11 cellular contexts compared by ENCODE assay signal in genomic region chrX:70359458-70359857, GRCh38.
"Had no signal": no experiment of that assay in that cellular context is flagged by ENCODE, and none has a peak within 500 bp of the region (broad histone marks: within the 10 kb centered on the region; RNA-seq: fewer than 3 reads in every experiment).

No MANE protein-coding gene starts in this region.

- H3K4me2 ChIP-seq: GM23338 had no signal

- H3K9ac ChIP-seq: GM23248 had no signal

- DNase-seq: GM23248, GOT3, H7, H9, HCEC 1CT, HFFc6 had no signal

- ATAC-seq: GM23338, HCT116 had no signal

- H3K27ac ChIP-seq: GM23248 had no signal

- H3K4me1 ChIP-seq: HAP-1 had no signal

- FAIRE-seq: H1, H54 had no signal

- H3K4me3 ChIP-seq: GM23248, GM23338, HAP-1 had no signal

- H2AFZ ChIP-seq: GM23248, GM23338 had no signal

- H3K9me3 ChIP-seq: HAP-1 had no signal
